In the genomic region with DNA sequence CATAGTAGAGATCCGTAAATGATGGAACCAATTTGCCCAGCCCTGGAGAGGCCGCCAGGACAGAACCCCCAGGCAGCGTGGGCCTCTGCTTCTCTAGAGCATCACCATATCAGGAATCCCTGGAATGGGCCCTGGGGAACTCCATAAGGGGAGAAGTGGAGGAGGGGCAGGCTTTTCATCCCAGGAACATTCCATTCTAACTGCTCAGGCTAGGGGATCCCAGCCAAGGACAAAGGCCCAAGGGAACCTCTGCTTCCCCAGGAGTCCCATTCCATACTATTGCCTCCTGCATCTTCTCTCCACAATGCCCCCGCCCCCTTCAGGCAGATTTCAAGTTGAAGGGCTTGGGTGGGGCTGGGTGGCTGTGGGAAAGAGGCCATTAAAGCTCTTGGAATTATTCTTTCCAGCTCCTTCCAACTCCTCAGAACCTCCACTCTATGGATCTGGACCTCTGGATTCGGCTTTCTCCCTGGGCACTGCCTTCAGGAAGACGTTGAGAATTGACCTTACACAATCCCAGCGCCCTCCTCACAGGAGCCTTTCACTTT, we compare ENCODE assay signal across 7 cellular contexts. TPM values are rescaled to one million over a fixed set of nuclear protein-coding genes. Genes with fewer than 3 reads are reported as not detected.
DNase-seq lines count a peak whose midpoint lies in the region; TF ChIP-seq lines count a peak whose summit lies in the region.

No MANE protein-coding gene starts in this region.

- TF ChIP-seq CTCF in liver (IDR thresholded peaks at IDR 0.05; ENCODE audit: low read depth, low read length, missing input control) (no peak), MM.1S (IDR thresholded peaks at IDR 0.05; ENCODE audit: low read length) (no peak)

- H3K4me3 ChIP-seq in HUES6 (ENCODE audit: low read depth, low read length) (peak overlapping the region; percentile 20), ectodermal cell (ENCODE audit: insufficient read depth, low read depth, low read length) (no peak overlapping the region), liver (ENCODE audit: low read depth in 1 of 3, low read length in 3 of 3) (no peak overlapping the region), MM.1S (ENCODE audit: low read length) (no peak overlapping the region)

- no peak overlapping the region for H2AFZ ChIP-seq in MM.1S (ENCODE audit: low read length)

- no peaks in the 10 kb centered on the region for H3K9me3 ChIP-seq in HUES6 (ENCODE audit: control insufficient read depth, insufficient read depth, low read depth, low read length)
- H3K9me3 ChIP-seq in ectodermal cell (ENCODE audit: control insufficient read depth, low read length): no peaks in the 10 kb centered on the region
- no peaks in the 10 kb centered on the region for H3K9me3 ChIP-seq in liver (ENCODE audit: control insufficient read depth in 4 of 4, low read length in 3 of 4)
- H3K9me3 ChIP-seq in MM.1S (replicated peaks; ENCODE audit: insufficient read depth, low read length): no peaks in the 10 kb centered on the region

- peak; percentile 82 for DNase-seq in ureter (ENCODE audit: low spot score)
- DNase-seq in cerebellar nuclear complex (lab: John Stamatoyannopoulos, UW): no peak
- DNase-seq in HPDE6-E6E7 (ENCODE audit: extremely low spot score): no peak
- DNase-seq in MM.1S: no peak

- H3K36me3 ChIP-seq in HUES6 (ENCODE audit: control insufficient read depth, insufficient read depth, low read length): peaks cover 29% of the 10 kb centered on the region
- H3K36me3 ChIP-seq in ectodermal cell (ENCODE audit: control insufficient read depth, insufficient read depth, low read length): no peaks in the 10 kb centered on the region
- no peaks in the 10 kb centered on the region for H3K36me3 ChIP-seq in liver (ENCODE audit: control insufficient read depth in 4 of 4, insufficient read depth in 3 of 4, low read depth in 1 of 4, low read length in 3 of 4)
- no peaks in the 10 kb centered on the region for H3K36me3 ChIP-seq in MM.1S (replicated peaks; ENCODE audit: insufficient read depth, low read length)

- no peak overlapping the region for H3K4me2 ChIP-seq in MM.1S (ENCODE audit: low read depth, low read length)

- H3K9me2 ChIP-seq in MM.1S (replicated peaks; ENCODE audit: insufficient read depth, low read length): no peaks in the 10 kb centered on the region

- H3F3A ChIP-seq in MM.1S (ENCODE audit: insufficient read depth, low read length): no peaks in the 10 kb centered on the region

- no peaks in the 10 kb centered on the region for H3K79me2 ChIP-seq in MM.1S (ENCODE audit: low read length)

- 37 to 41% methylated on average over 6 to 7 of the region's 7 CpGs for WGBS in ectodermal cell, 2 experiments
- WGBS in liver: 79% methylated on average over 7 of the region's 7 CpGs

- H3K9ac ChIP-seq in HUES6 (ENCODE audit: low read length) (peak overlapping the region; percentile 74), liver (ENCODE audit: low read depth in 1 of 2, low read length in 2 of 2) (no peak overlapping the region), MM.1S (ENCODE audit: low read length) (no peak overlapping the region)

- peaks cover 10% of the 10 kb centered on the region; the same call in 1 of the 2 replicates for H3K27me3 ChIP-seq in HUES6 (ENCODE audit: control insufficient read depth, insufficient read depth, low read length)
- peaks cover 25% of the 10 kb centered on the region for H3K27me3 ChIP-seq in ectodermal cell (ENCODE audit: control insufficient read depth, insufficient read depth, low read length, poor library complexity, severe bottlenecking)
- H3K27me3 ChIP-seq in liver (ENCODE audit: control insufficient read depth in 4 of 4, insufficient read depth in 4 of 4, low read length in 3 of 4): no peaks in the 10 kb centered on the region
- peaks cover 43% of the 10 kb centered on the region for H3K27me3 ChIP-seq in MM.1S (replicated peaks; ENCODE audit: insufficient read depth, low read length)

- H3K27ac ChIP-seq in HUES6 (ENCODE audit: low read depth, low read length) (peak overlapping the region; percentile 94), ectodermal cell (ENCODE audit: insufficient read depth, low read depth, low read length, poor library complexity, severe bottlenecking) (peak overlapping the region; percentile 77), liver (ENCODE audit: low read depth in 1 of 2, low read length in 2 of 2) (no peak overlapping the region), MM.1S (ENCODE audit: low read length) (no peak overlapping the region)

- H3K4me1 ChIP-seq in HUES6 (ENCODE audit: control insufficient read depth, insufficient read depth, low read length) (peaks cover 81% of the 10 kb centered on the region), ectodermal cell (ENCODE audit: control insufficient read depth, insufficient read depth, low read length) (peaks cover 48% of the 10 kb centered on the region), liver (ENCODE audit: control insufficient read depth in 4 of 4, insufficient read depth in 4 of 4, low read length in 3 of 4) (peaks cover 0 to 7% (median 3%) of the 10 kb centered on the region in 4 donors), MM.1S (ENCODE audit: low read length) (no peaks in the 10 kb centered on the region)

- H4K20me1 ChIP-seq in MM.1S (ENCODE audit: insufficient read depth, low read length): no peaks in the 10 kb centered on the region

- no peak for TF ChIP-seq RAD21 in liver (IDR thresholded peaks at IDR 0.05)

TF ChIP-seq in liver, 16 proteins besides CTCF, POLR2A, EP300 and RAD21:
- TF ChIP-seq RXRA (IDR thresholded peaks at IDR 0.05): no peak
- TF ChIP-seq SP1 (IDR thresholded peaks at IDR 0.05): peak; percentile 49
TF ChIP-seq in liver: peak in this region for 1.

RNA-seq across cellular contexts. Expression of gene TRNP1, which starts 6.0 kb away (rescaled TPM):
- polyA plus RNA-seq in ectodermal cell (2013, experiment 1 of 4): 1.4 TPM
- polyA plus RNA-seq in ectodermal cell (2013, experiment 2 of 4): 1.8 TPM
- 1.8 TPM for polyA plus RNA-seq in ectodermal cell (2013, experiment 3 of 4)
- 2.3 TPM for polyA plus RNA-seq in ectodermal cell (2013, experiment 4 of 4)
- total RNA-seq in liver: 10 to 100 TPM in 1 of 2 donors, 1 to 10 TPM in 1; 1.3 to 10.0 TPM
- polyA plus RNA-seq in liver: 1 to 10 TPM in 1 of 2 donors, under 1 TPM in 1; 0.97 to 3.5 TPM
- total RNA-seq in ureter: 46.6 TPM

RNA-seq across cellular contexts. Expression of gene TENT5B, which starts 13.1 kb away (rescaled TPM):
- polyA plus RNA-seq in ectodermal cell (2013, experiment 1 of 4): 9.1 TPM
- polyA plus RNA-seq in ectodermal cell (2013, experiment 2 of 4): 13.5 TPM
- polyA plus RNA-seq in ectodermal cell (2013, experiment 3 of 4): 7.3 TPM
- polyA plus RNA-seq in ectodermal cell (2013, experiment 4 of 4): 8.2 TPM
- under 1 TPM; 0.23 to 0.59 TPM for total RNA-seq in liver
- polyA plus RNA-seq in liver: under 1 TPM; 0.25 to 0.47 TPM
- 10.2 TPM for total RNA-seq in ureter

RNA-seq across cellular contexts. Expression of gene KDF1, which starts 39.2 kb away (rescaled TPM):
- polyA plus RNA-seq in ectodermal cell (2013, experiment 1 of 4): 0.37 TPM
- 0.73 TPM for polyA plus RNA-seq in ectodermal cell (2013, experiment 2 of 4)
- 0.32 TPM for polyA plus RNA-seq in ectodermal cell (2013, experiment 3 of 4)
- polyA plus RNA-seq in ectodermal cell (2013, experiment 4 of 4): 0.41 TPM
- total RNA-seq in liver (1 to 10 TPM; 1.0 to 1.4 TPM), ureter (15.7 TPM)
- polyA plus RNA-seq in liver: 1 to 10 TPM; 2.2 to 4.6 TPM

Comparison
In these comparisons a context has a peak if more than half of its experiments do, and no peak if none do; other contexts are left out.
1. H3K27ac ChIP-seq: peak in HUES6 (single experiment) and ectodermal cell (single experiment); none in liver (0 of 2) and MM.1S (single experiment).